In the genomic region with DNA sequence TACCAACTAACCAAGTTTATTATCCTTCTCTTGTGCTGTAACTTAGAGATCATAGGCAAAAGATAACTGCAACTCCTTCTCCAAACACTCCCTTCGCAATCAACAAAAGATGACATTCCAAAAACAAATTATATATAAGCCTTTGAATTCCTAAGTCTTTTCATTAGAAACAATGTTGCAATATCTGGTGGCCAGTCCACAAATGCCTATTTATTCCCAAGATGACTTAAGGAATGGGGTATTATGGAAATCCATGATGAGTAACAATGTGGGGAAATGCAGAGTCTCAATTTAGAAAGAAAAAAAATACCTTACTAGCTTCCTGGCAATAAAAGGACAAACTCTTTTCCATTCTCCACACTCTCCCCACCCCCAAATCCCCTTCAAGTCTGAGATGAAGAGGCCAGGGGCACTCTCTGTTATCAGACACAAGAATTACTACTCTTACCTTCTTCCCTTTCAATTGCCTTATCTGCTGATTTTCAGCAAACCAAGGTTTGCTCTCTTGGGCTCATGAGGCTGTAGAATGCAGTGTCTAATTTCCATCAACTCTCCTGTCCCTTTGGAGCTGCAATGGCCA, we compare ENCODE assay signal across 17 cellular contexts. TPM values are rescaled to one million over a fixed set of nuclear protein-coding genes. Genes with fewer than 3 reads are reported as not detected.
DNase-seq lines count a peak whose midpoint lies in the region; ATAC-seq and TF ChIP-seq lines count a peak whose summit lies in the region.
"Had no signal": no experiment of that assay in that cellular context is flagged by ENCODE, and none has a peak within 500 bp of the region (broad histone marks: within the 10 kb centered on the region; RNA-seq: fewer than 3 reads in every experiment).

No MANE protein-coding gene starts in this region.

- no peak overlapping the region for H2BK120ac ChIP-seq in mesenchymal stem cell (ENCODE audit: low read depth, low read length)

- H2BK12ac ChIP-seq in mesenchymal stem cell (ENCODE audit: low read length in 2 of 2): no peak overlapping the region

- H3K4me1 ChIP-seq in mesenchymal stem cell (ENCODE audit: control insufficient read depth, insufficient read depth, low read depth, low read length): peaks cover 1% of the 10 kb centered on the region

- no CpG with 5 or more reads among the region's 1 CpG for WGBS in mesenchymal stem cell

- H3K9me3 ChIP-seq in AG04450 (ENCODE audit: control insufficient read depth, insufficient read depth, low read length) (no peaks in the 10 kb centered on the region; the same call in 1 of the 2 replicates), mesenchymal stem cell (ENCODE audit: control insufficient read depth, low read length) (no peaks in the 10 kb centered on the region)
- H3K9me3 ChIP-seq: right atrium auricular region had no signal

- H2BK5ac ChIP-seq in mesenchymal stem cell (ENCODE audit: low read depth, low read length, poor library complexity, severe bottlenecking): no peak overlapping the region

- no peaks in the 10 kb centered on the region for H3K36me3 Mint-ChIP-seq in stimulated activated effector memory CD8-positive, alpha-beta T cell treated with anti-CD3 and anti-CD28 coated beads, Interleukin-12 subunit alpha, Interleukin-12 subunit beta, amount 100 ng/mL, for 72 hours

- H3K4me1 Mint-ChIP-seq in stimulated activated effector memory CD8-positive, alpha-beta T cell treated with anti-CD3 and anti-CD28 coated beads, Interleukin-12 subunit alpha, Interleukin-12 subunit beta, amount 100 ng/mL, for 72 hours: peaks cover 6% of the 10 kb centered on the region

- ATAC-seq in stimulated activated effector memory CD8-positive, alpha-beta T cell treated with anti-CD3 and anti-CD28 coated beads, Interleukin-12 subunit alpha, Interleukin-12 subunit beta, amount 100 ng/mL, for 72 hours: no peak
- ATAC-seq: HCT116 had no signal

- CTCF ChIA-PET in AG04450 (lab: Charles Lee): interaction anchor here (1.2 kb wide), 1 partner anchor 12 kb away, joined by 3 read pairs; no protein-coding TSS in a partner anchor

- H2BK15ac ChIP-seq in mesenchymal stem cell (ENCODE audit: low read depth, poor library complexity, severe bottlenecking): no peak overlapping the region

- H3K4me3 Mint-ChIP-seq in stimulated activated effector memory CD8-positive, alpha-beta T cell treated with anti-CD3 and anti-CD28 coated beads, Interleukin-12 subunit alpha, Interleukin-12 subunit beta, amount 100 ng/mL, for 72 hours: no peak overlapping the region

- no peak overlapping the region for H3K4me2 ChIP-seq in mesenchymal stem cell (ENCODE audit: low read length, poor library complexity, severe bottlenecking)

- no peak overlapping the region for H2AK5ac ChIP-seq in mesenchymal stem cell (ENCODE audit: low read length, severe bottlenecking)

- no peak overlapping the region for H3K18ac ChIP-seq in mesenchymal stem cell (ENCODE audit: low read depth in 1 of 2, low read length in 2 of 2)

- H3K36me3 ChIP-seq in mesenchymal stem cell (ENCODE audit: control insufficient read depth in 1 of 2, insufficient read depth in 2 of 2, low read depth in 1 of 2, low read length in 2 of 2): no peaks in the 10 kb centered on the region
- H3K36me3 ChIP-seq: right atrium auricular region had no signal

- POLR2A ChIA-PET in AG04450 (lab: Yijun Ruan, JAX): interaction anchor here (1.1 kb wide), 1 partner anchor 27 kb away, joined by 6 read pairs; no protein-coding TSS in a partner anchor

- no peak overlapping the region for H3K23ac ChIP-seq in mesenchymal stem cell (ENCODE audit: low read length in 2 of 2)

- no peak overlapping the region for H3K27ac Mint-ChIP-seq in stimulated activated effector memory CD8-positive, alpha-beta T cell treated with anti-CD3 and anti-CD28 coated beads, Interleukin-12 subunit alpha, Interleukin-12 subunit beta, amount 100 ng/mL, for 72 hours

- H3K4ac ChIP-seq in mesenchymal stem cell (ENCODE audit: low read depth in 1 of 2, low read length in 2 of 2): no peak overlapping the region

- DNase-seq in AG04450 (ENCODE audit: low read depth, low spot score): peak; percentile 21
- DNase-seq in HS-5 (ENCODE audit: low read depth): peak; percentile 18
- DNase-seq in dedifferentiated amniotic fluid mesenchymal stem cell (ENCODE audit: extremely low spot score): peak; percentile 54
- peak; percentile 74 for DNase-seq in mesenchymal stem cell
- DNase-seq in NCI-H510A treated with DMSO at 0.1 percent for 48 hours (lab: John Stamatoyannopoulos, UW): no peak
- no peak for DNase-seq in epidermal melanocyte (ENCODE audit: insufficient read length, low spot score)
- no peak for DNase-seq in glomerular visceral epithelial cell (ENCODE audit: extremely low spot score)
- no peak for DNase-seq in stimulated activated effector memory CD8-positive, alpha-beta T cell treated with anti-CD3 and anti-CD28 coated beads, Interleukin-12 subunit alpha, Interleukin-12 subunit beta, amount 100 ng/mL, for 72 hours (ENCODE audit: low spot score in 2 of 2)
- DNase-seq: caudate nucleus; DMS153; NCI-H1930; NCI-H524; OCI-M1; stimulated activated CD4-positive, alpha-beta T cell treated with anti-CD3 and anti-CD28 coated beads, Interleukin-4, amount 100 ng/mL, for 24 hours; SW 1271 had no signal

- peaks cover 29% of the 10 kb centered on the region for H3K79me1 ChIP-seq in mesenchymal stem cell (replicated peaks; ENCODE audit: low read length, poor library complexity, severe bottlenecking)

- no peak overlapping the region for H3K14ac ChIP-seq in mesenchymal stem cell (ENCODE audit: low read length in 2 of 2)

- H3K27ac ChIP-seq in AG04450 (ENCODE audit: low read depth, low read length) (no peak overlapping the region), mesenchymal stem cell (ENCODE audit: low read length, poor library complexity, severe bottlenecking) (no peak overlapping the region)
- H3K27ac ChIP-seq: right atrium auricular region had no signal

- H3K4me3 ChIP-seq in AG04450 (ENCODE audit: low read depth, low read length) (no peak overlapping the region), mesenchymal stem cell (ENCODE audit: insufficient read depth in 1 of 2, low read depth in 1 of 2, low read length in 2 of 2) (peak overlapping the region in 1 of 2 experiments; percentile 58)
- H3K4me3 ChIP-seq: right atrium auricular region had no signal

- H3K9ac ChIP-seq in mesenchymal stem cell (ENCODE audit: low read length): peak overlapping the region; percentile 58

- H3K27me3 ChIP-seq in AG04450 (ENCODE audit: control insufficient read depth, insufficient read depth, low read length) (no peaks in the 10 kb centered on the region), mesenchymal stem cell (ENCODE audit: control insufficient read depth in 1 of 2, insufficient read depth in 1 of 2, low read length in 2 of 2) (no peaks in the 10 kb centered on the region)
- H3K27me3 ChIP-seq: right atrium auricular region had no signal

- TF ChIP-seq CTCF in AG04450 (IDR thresholded peaks at IDR 0.05; ENCODE audit: low read depth, low read length): no peak

- no peaks in the 10 kb centered on the region for H3K9me3 Mint-ChIP-seq in stimulated activated effector memory CD8-positive, alpha-beta T cell treated with anti-CD3 and anti-CD28 coated beads, Interleukin-12 subunit alpha, Interleukin-12 subunit beta, amount 100 ng/mL, for 72 hours

- no peak overlapping the region for H4K91ac ChIP-seq in mesenchymal stem cell (ENCODE audit: low read length)

- no peak overlapping the region for H4K8ac ChIP-seq in mesenchymal stem cell (ENCODE audit: low read length)

- H2AFZ ChIP-seq in mesenchymal stem cell (ENCODE audit: low read depth, low read length): no peak overlapping the region

RNA-seq across cellular contexts. Expression of gene BTBD9, which starts 27.3 kb away (rescaled TPM):
- polyA plus RNA-seq in AG04450 (2011; rRNA removed): 7.2 and 7.5 TPM in 2 replicates
- 19.4 and 27.8 TPM in 2 replicates for polyA minus RNA-seq in AG04450 (2011; rRNA and poly(A)+ RNA removed)
- 4.2 TPM for polyA plus RNA-seq in mesenchymal stem cell (2013, experiment 1 of 2)
- polyA plus RNA-seq in mesenchymal stem cell (2013, experiment 2 of 2): 4.4 TPM

Comparison
In these comparisons a context has a peak if more than half of its experiments do, and no peak if none do; other contexts are left out.
1. DNase-seq: peak in AG04450 (single experiment), HS-5 (single experiment), dedifferentiated amniotic fluid mesenchymal stem cell (single experiment) and mesenchymal stem cell (single experiment); none in NCI-H510A treated with DMSO at 0.1 percent for 48 hours (single experiment), epidermal melanocyte (single experiment), glomerular visceral epithelial cell (single experiment) and stimulated activated effector memory CD8-positive, alpha-beta T cell treated with anti-CD3 and anti-CD28 coated beads, Interleukin-12 subunit alpha, Interleukin-12 subunit beta, amount 100 ng/mL, for 72 hours (0 of 2).